ENCODE assay signal across 8 cellular contexts in the genomic region with DNA sequence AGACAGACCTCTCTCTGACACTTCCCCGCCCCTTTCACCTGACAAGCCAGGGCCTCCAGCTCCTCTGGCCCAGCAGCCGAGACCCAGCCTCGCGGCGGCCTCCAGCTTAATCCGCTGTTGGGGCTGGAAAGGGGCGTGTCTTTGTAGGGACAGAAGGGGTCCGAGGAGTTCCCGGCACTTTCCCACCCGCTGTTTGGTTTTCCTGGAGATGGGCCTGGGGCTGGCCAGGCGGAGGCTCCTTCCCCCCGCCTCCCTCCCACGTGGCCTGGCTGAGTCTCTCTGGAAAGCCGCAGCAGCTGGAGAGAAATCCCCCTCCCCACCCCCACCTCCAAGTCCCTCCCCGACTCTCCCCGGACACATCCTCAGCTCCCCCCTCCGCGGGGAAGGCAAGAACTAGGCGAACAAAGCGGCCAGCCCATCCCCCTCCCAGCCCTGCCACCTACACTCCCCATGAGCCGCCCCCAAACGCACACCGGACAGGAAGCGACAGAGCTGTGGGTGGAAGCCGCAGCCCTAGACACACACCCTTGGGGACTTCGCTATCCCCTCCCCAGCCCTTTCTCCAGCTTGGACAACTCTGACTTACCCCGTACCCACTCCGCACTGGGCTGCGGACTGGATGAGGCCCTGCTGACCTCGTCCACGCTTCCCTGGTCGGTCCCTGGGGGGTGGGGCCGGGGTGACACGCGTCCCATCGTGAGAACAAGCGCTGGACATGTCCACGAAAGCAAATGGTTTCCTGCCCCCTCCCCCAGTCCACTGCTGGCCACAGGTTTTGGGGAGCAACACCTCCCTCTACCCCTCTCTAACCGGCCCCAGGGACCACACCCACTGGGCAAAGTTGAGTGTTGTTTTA. TPM values are rescaled to one million over a fixed set of nuclear protein-coding genes. Genes with fewer than 3 reads are reported as not detected.
DNase-seq lines count a peak whose midpoint lies in the region; ATAC-seq and TF ChIP-seq lines count a peak whose summit lies in the region.

No MANE protein-coding gene starts in this region.

- no peak for ATAC-seq in CD4-positive, CD25-positive, alpha-beta regulatory T cell (ENCODE audit: low read depth in 2 of 2)
- ATAC-seq in psoas muscle, result peak; percentile 66 to 83 (median 68)
- no peak for ATAC-seq in HG02840 (IDR thresholded peaks at IDR 0.05; ENCODE audit: low FRiP score, unreplicated experiment)
- ATAC-seq in GM18519 (IDR thresholded peaks at IDR 0.05; ENCODE audit: low FRiP score, unreplicated experiment), result no peak
- ATAC-seq in HG02852 (IDR thresholded peaks at IDR 0.05; ENCODE audit: unreplicated experiment), result no peak

- POLR2A ChIA-PET in HEK293T (lab: Yijun Ruan, JAX), result interaction anchor here (0.8 to 3.2 kb wide), 25 partner anchors 9 to 411 kb away, joined by 3 to 28 read pairs (median 5); partner anchors contain the start of genes DPP8, HACD3, INTS14 and PARP16

- H3K9me2 ChIP-seq in hepatocyte (replicated peaks; ENCODE audit: insufficient read depth), result no peaks in the 10 kb centered on the region

- no peak overlapping the region for H3K4me3 ChIP-seq in CD4-positive, CD25-positive, alpha-beta regulatory T cell (ENCODE audit: low read depth, low read length)
- H3K4me3 ChIP-seq in adipocyte (ENCODE audit: low read length) (peak overlapping the region; percentile 77), hepatocyte (peak overlapping the region; percentile 79), psoas muscle (peak overlapping the region; percentile 78)

- H3K36me3 Mint-ChIP-seq in CD4-positive, CD25-positive, alpha-beta regulatory T cell, result peaks cover 4% of the 10 kb centered on the region

- no peaks in the 10 kb centered on the region for H3K36me3 ChIP-seq in CD4-positive, CD25-positive, alpha-beta regulatory T cell (ENCODE audit: control insufficient read depth, insufficient read depth, low read length)
- no peaks in the 10 kb centered on the region for H3K36me3 ChIP-seq in adipocyte (ENCODE audit: control insufficient read depth, insufficient read depth, low read length, severe bottlenecking)
- no peaks in the 10 kb centered on the region for H3K36me3 ChIP-seq in hepatocyte (replicated peaks; ENCODE audit: insufficient read depth, low read depth)
- no peaks in the 10 kb centered on the region for H3K36me3 ChIP-seq in psoas muscle (ENCODE audit: insufficient read depth in 1 of 2, low read depth in 1 of 2)

- no peak overlapping the region for H3K27ac Mint-ChIP-seq in CD4-positive, CD25-positive, alpha-beta regulatory T cell

- intact Hi-C loops in psoas muscle (cut with DNase I), result loop anchor here in 1 of 2 donors (2.0 kb wide), 1 partner anchor 21 kb away; no protein-coding TSS in a partner anchor

- H3K27me3 ChIP-seq in CD4-positive, CD25-positive, alpha-beta regulatory T cell (ENCODE audit: control insufficient read depth, insufficient read depth, low read length), result peaks cover 30% of the 10 kb centered on the region
- H3K27me3 ChIP-seq in adipocyte (replicated peaks; ENCODE audit: control insufficient read depth, insufficient read depth, low read length), result peaks cover 43% of the 10 kb centered on the region
- no peaks in the 10 kb centered on the region for H3K27me3 ChIP-seq in hepatocyte
- H3K27me3 ChIP-seq in psoas muscle (ENCODE audit: insufficient read depth in 3 of 3, low read length in 2 of 3), result no peaks in the 10 kb centered on the region

- DNase-seq in CD4-positive, CD25-positive, alpha-beta regulatory T cell, result peak in 1 of 3 donors; percentile 22
- DNase-seq in HEK293T (ENCODE audit: extremely low spot score), result peak; percentile 58
- DNase-seq in adipocyte (ENCODE audit: low read depth), result peak; percentile 65
- DNase-seq in hepatocyte (ENCODE audit: low spot score), result peak; percentile 85
- DNase-seq in psoas muscle, result peak; percentile 65 to 85

- H3K9ac ChIP-seq in adipocyte (ENCODE audit: low read length), result peak overlapping the region; percentile 42

- peak overlapping the region; percentile 64 for H2AFZ ChIP-seq in hepatocyte

- 1% methylated on average over 23 of the region's 39 CpGs for WGBS in hepatocyte (ENCODE audit: low lambda C conversion rate, missing lambda C conversion rate)
- 1 to 2% (median 1%) methylated on average over 33 to 39 of the region's 39 CpGs for WGBS in psoas muscle, 3 donors

- H3K4me2 ChIP-seq in hepatocyte, result peak overlapping the region; percentile 94

- peaks cover 4 to 19% (median 12%) of the 10 kb centered on the region in 4 donors for H3K4me1 Mint-ChIP-seq in CD4-positive, CD25-positive, alpha-beta regulatory T cell

- no peaks in the 10 kb centered on the region for H3K9me3 ChIP-seq in CD4-positive, CD25-positive, alpha-beta regulatory T cell (ENCODE audit: control insufficient read depth in 2 of 2, low read length in 2 of 2)
- H3K9me3 ChIP-seq in adipocyte (ENCODE audit: control insufficient read depth, low read length) (no peaks in the 10 kb centered on the region), hepatocyte (ENCODE audit: low read depth) (no peaks in the 10 kb centered on the region), psoas muscle (no peaks in the 10 kb centered on the region)

- no peaks in the 10 kb centered on the region for H4K20me1 ChIP-seq in hepatocyte (ENCODE audit: insufficient read depth, poor library complexity, severe bottlenecking)

- CTCF ChIA-PET in HEK293T (lab: Yijun Ruan, JAX), result interaction anchor here (0.9 to 1.9 kb wide), 4 partner anchors 13 to 23 kb away, joined by 4 to 6 read pairs (median 5); no protein-coding TSS in a partner anchor

- TF ChIP-seq CTCF in hepatocyte (IDR thresholded peaks at IDR 0.05; ENCODE audit: poor library complexity), result no peak
- no peak for TF ChIP-seq CTCF in psoas muscle (IDR thresholded peaks at IDR 0.05)

- peaks cover 0 to 4% (median 0%) of the 10 kb centered on the region in 7 donors for H3K9me3 Mint-ChIP-seq in CD4-positive, CD25-positive, alpha-beta regulatory T cell

- peaks cover 12% of the 10 kb centered on the region for H3K4me1 ChIP-seq in CD4-positive, CD25-positive, alpha-beta regulatory T cell (ENCODE audit: control insufficient read depth, insufficient read depth, low read length, poor library complexity, severe bottlenecking)
- H3K4me1 ChIP-seq in adipocyte (ENCODE audit: control insufficient read depth, insufficient read depth, low read length) (peaks cover 12% of the 10 kb centered on the region), hepatocyte (ENCODE audit: insufficient read depth) (peaks cover 16% of the 10 kb centered on the region), psoas muscle (peaks cover 17% of the 10 kb centered on the region)

- peaks cover 84% of the 10 kb centered on the region for H3K27me3 Mint-ChIP-seq in CD4-positive, CD25-positive, alpha-beta regulatory T cell

- H3K79me2 ChIP-seq in hepatocyte, result peaks cover 28% of the 10 kb centered on the region

- no peak overlapping the region for H3K27ac ChIP-seq in CD4-positive, CD25-positive, alpha-beta regulatory T cell (ENCODE audit: insufficient read depth, low read length, poor library complexity, severe bottlenecking)
- peak overlapping the region; percentile 83 for H3K27ac ChIP-seq in hepatocyte
- H3K27ac ChIP-seq in psoas muscle, result peak overlapping the region; percentile 90

- peak overlapping the region in 3 of 4 donors; percentile 18 to 86 (median 78) for H3K4me3 Mint-ChIP-seq in CD4-positive, CD25-positive, alpha-beta regulatory T cell

TF ChIP-seq in HEK293T, 16 proteins besides CTCF, POLR2A, EP300 and RAD21:
- TF ChIP-seq FOXK2 (IDR thresholded peaks at IDR 0.05) (no peak), NFRKB (IDR thresholded peaks at IDR 0.05) (no peak), L3MBTL2 (conservative IDR thresholded peaks at IDR 0.05) (no peak), BHLHE40 (IDR thresholded peaks at IDR 0.05; ENCODE audit: borderline replicate concordance) (no peak), SP1 (IDR thresholded peaks at IDR 0.05) (no peak), HDGF (IDR thresholded peaks at IDR 0.05; ENCODE audit: borderline replicate concordance) (no peak), ARNT (IDR thresholded peaks at IDR 0.05) (no peak)
- TF ChIP-seq, protein P1, sequence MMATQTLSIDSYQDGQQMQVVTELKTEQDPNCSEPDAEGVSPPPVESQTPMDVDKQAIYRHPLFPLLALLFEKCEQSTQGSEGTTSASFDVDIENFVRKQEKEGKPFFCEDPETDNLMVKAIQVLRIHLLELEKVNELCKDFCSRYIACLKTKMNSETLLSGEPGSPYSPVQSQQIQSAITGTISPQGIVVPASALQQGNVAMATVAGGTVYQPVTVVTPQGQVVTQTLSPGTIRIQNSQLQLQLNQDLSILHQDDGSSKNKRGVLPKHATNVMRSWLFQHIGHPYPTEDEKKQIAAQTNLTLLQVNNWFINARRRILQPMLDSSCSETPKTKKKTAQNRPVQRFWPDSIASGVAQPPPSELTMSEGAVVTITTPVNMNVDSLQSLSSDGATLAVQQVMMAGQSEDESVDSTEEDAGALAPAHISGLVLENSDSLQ (IDR thresholded peaks at IDR 0.05), result no peak

RNA-seq across cellular contexts. Expression of gene IGDCC4, which starts 1.2 kb away (rescaled TPM):
- total RNA-seq in CD4-positive, CD25-positive, alpha-beta regulatory T cell, result 0.10 TPM
- polyA plus RNA-seq in CD4-positive, CD25-positive, alpha-beta regulatory T cell, result under 1 TPM in 1 of 4 donors, not detected in 3; 0.26 TPM
- 9.7 and 12.9 TPM in 2 replicates for total RNA-seq in hepatocyte
- polyA plus RNA-seq in hepatocyte, result 11.8 and 14.9 TPM in 2 replicates
- 10 to 100 TPM in 2 of 4 donors, 1 to 10 TPM in 2; 4.8 to 34.1 (median 10.4) TPM for total RNA-seq in psoas muscle
- 1 to 10 TPM; 2.7 to 4.6 (median 3.8) TPM for polyA plus RNA-seq in psoas muscle

RNA-seq across cellular contexts. Expression of gene IGDCC3, which starts 43.8 kb away (rescaled TPM):
- total RNA-seq in CD4-positive, CD25-positive, alpha-beta regulatory T cell, result not detected
- not detected for polyA plus RNA-seq in CD4-positive, CD25-positive, alpha-beta regulatory T cell
- total RNA-seq in hepatocyte, result 8.1 and 15.1 TPM in 2 replicates
- polyA plus RNA-seq in hepatocyte, result 14.8 and 33.0 TPM in 2 replicates
- not detected for total RNA-seq in psoas muscle
- polyA plus RNA-seq in psoas muscle, result not detected

Comparison
In these comparisons a context has a peak if more than half of its experiments do, and no peak if none do; other contexts are left out.
1. ATAC-seq: peak in psoas muscle (4 of 4); none in CD4-positive, CD25-positive, alpha-beta regulatory T cell (0 of 2), HG02840 (single experiment), GM18519 (single experiment) and HG02852 (single experiment).